27 cellular contexts compared by ENCODE assay signal in the genomic region with DNA sequence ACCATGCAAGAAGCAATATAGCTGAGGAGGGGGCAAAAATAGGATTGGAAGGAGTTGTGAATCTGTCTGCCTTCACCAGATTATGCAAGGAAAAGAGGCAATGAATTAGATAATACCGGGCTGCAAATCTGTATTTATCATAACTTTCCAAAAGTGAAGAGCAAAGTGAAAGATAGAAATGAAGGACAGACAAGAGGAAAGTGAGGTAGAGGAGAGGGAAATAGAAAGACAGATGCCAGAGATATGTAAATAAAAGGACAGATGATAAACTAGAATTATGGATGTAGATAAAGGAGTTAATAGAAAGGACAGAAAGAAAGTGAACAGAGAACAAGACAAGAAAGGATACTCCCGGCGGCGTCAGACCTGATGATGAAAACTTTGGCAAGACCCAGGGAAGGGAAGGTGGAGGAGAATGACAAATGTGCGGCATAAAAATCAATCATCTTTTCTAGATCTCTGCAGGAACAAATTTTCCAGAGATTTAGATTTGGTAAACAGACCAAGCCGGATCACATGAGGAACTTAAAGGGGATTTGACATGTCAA.
DNase-seq lines count a peak whose midpoint lies in the region; ATAC-seq and TF ChIP-seq lines count a peak whose summit lies in the region.
"Had no signal": no experiment of that assay in that cellular context is flagged by ENCODE, and none has a peak within 500 bp of the region (broad histone marks: within the 10 kb centered on the region; RNA-seq: fewer than 3 reads in every experiment).

No MANE protein-coding gene starts in this region.

- TF ChIP-seq CTCF in HEK293 (tag by site-specific recombination; IDR thresholded peaks at IDR 0.05) (no peak), smooth muscle cell (IDR thresholded peaks at IDR 0.05; ENCODE audit: borderline replicate concordance, insufficient read depth, poor library complexity, severe bottlenecking) (no peak)

- H3K27me3 ChIP-seq in smooth muscle cell (ENCODE audit: low read depth), result no peaks in the 10 kb centered on the region
- H3K27me3 ChIP-seq: BLaER1, Peyer's patch had no signal

- DNase-seq in NCI-H82 (lab: John Stamatoyannopoulos, UW) (peak; percentile 21), smooth muscle cell (lab: John Stamatoyannopoulos, UW; ENCODE audit: unreplicated experiment) (no peak)
- no peak for DNase-seq in activated effector memory CD4-positive, alpha-beta T cell treated with anti-CD3 and anti-CD28 coated beads, Interleukin-2, amount 50 U/mL, for 16 hours
- DNase-seq: CD4-positive, CD25-positive, alpha-beta regulatory T cell; DMS79; EL; GDM1; Karpas-422; NCI-H1092; NCI-H1436; NCI-H187; NCI-H2081 treated with DMSO at 0.1 percent for 48 hours; NCI-H2171; NCI-H345; NCI-H524; Peyer's patch; SIG-M5; SK-N-SH; SW 1271 had no signal

- no peak overlapping the region for H3K9ac ChIP-seq in smooth muscle cell (ENCODE audit: low read depth)
- H3K9ac ChIP-seq: BLaER1, SK-N-SH had no signal

- H3K27me3 Mint-ChIP-seq in dendritic cell treated with granulocyte-macrophage colony-stimulating factor and Interleukin-4, amounts not matched to agents 40 ng/mL and 50 ng/mL, for 4 days, result peaks cover 18% of the 10 kb centered on the region

- H3K9me3 ChIP-seq in HEK293 (ENCODE audit: control insufficient read depth, insufficient read depth, low read depth, low read length), result no peaks in the 10 kb centered on the region
- H3K9me3 ChIP-seq in smooth muscle cell (replicated peaks; ENCODE audit: low read depth), result no peaks in the 10 kb centered on the region
- H3K9me3 ChIP-seq: BLaER1, Peyer's patch, SK-N-SH had no signal

- no peak for ATAC-seq in HG03460 (IDR thresholded peaks at IDR 0.05; ENCODE audit: unreplicated experiment)
- ATAC-seq in HG03469 (IDR thresholded peaks at IDR 0.05; ENCODE audit: unreplicated experiment), result no peak
- ATAC-seq: HCT116, HepG2 had no signal

- H3K9me3 Mint-ChIP-seq in dendritic cell treated with granulocyte-macrophage colony-stimulating factor and Interleukin-4, amounts not matched to agents 40 ng/mL and 50 ng/mL, for 4 days, result no peaks in the 10 kb centered on the region

- no peak overlapping the region for H3K4me3 Mint-ChIP-seq in dendritic cell treated with granulocyte-macrophage colony-stimulating factor and Interleukin-4, amounts not matched to agents 40 ng/mL and 50 ng/mL, for 4 days
- H3K4me3 Mint-ChIP-seq: CD4-positive, CD25-positive, alpha-beta regulatory T cell had no signal

- no peak overlapping the region for H3K4me3 ChIP-seq in HEK293 (ENCODE audit: low read depth, low read length)
- no peak overlapping the region for H3K4me3 ChIP-seq in smooth muscle cell
- H3K4me3 ChIP-seq: BLaER1, GM12878, Peyer's patch had no signal

- no peaks in the 10 kb centered on the region for H4K20me1 ChIP-seq in smooth muscle cell (ENCODE audit: low read depth)
- H4K20me1 ChIP-seq: BLaER1 had no signal

- POLR2A ChIA-PET in HEK293 (lab: Yijun Ruan, JAX), result no interaction called here

- H3F3A ChIP-seq in smooth muscle cell (ENCODE audit: low read depth), result peaks cover 10% of the 10 kb centered on the region

- CTCF ChIA-PET in HEK293 (lab: Yijun Ruan, JAX), result interaction anchor here (0.7 kb wide), 1 partner anchor 39 kb away, joined by 5 read pairs; no protein-coding TSS in a partner anchor

- H3K36me3 ChIP-seq in HEK293 (ENCODE audit: control insufficient read depth in 2 of 2, insufficient read depth in 1 of 2, low read length in 2 of 2) (no peaks in the 10 kb centered on the region), smooth muscle cell (ENCODE audit: low read depth) (no peaks in the 10 kb centered on the region)
- H3K36me3 ChIP-seq: BLaER1, Peyer's patch had no signal

- H2AFZ ChIP-seq in smooth muscle cell (ENCODE audit: low read depth), result peak overlapping the region; percentile 41

- H3K4me1 ChIP-seq in HEK293 (ENCODE audit: control insufficient read depth, insufficient read depth, low read length) (peaks cover 2% of the 10 kb centered on the region; the same call in 1 of the 2 replicates), smooth muscle cell (ENCODE audit: low read depth) (peaks cover 8% of the 10 kb centered on the region)
- H3K4me1 ChIP-seq: BLaER1 had no signal

- peak overlapping the region; percentile 67 for H3K4me2 ChIP-seq in smooth muscle cell
- H3K4me2 ChIP-seq: BLaER1, SK-N-SH had no signal

- H3K4me1 Mint-ChIP-seq in dendritic cell treated with granulocyte-macrophage colony-stimulating factor and Interleukin-4, amounts not matched to agents 40 ng/mL and 50 ng/mL, for 4 days (ENCODE audit: low read depth), result peaks cover 23% of the 10 kb centered on the region
- H3K4me1 Mint-ChIP-seq: CD4-positive, CD25-positive, alpha-beta regulatory T cell had no signal

- H3K36me3 Mint-ChIP-seq in dendritic cell treated with granulocyte-macrophage colony-stimulating factor and Interleukin-4, amounts not matched to agents 40 ng/mL and 50 ng/mL, for 4 days (ENCODE audit: low read depth), result no peaks in the 10 kb centered on the region
- H3K36me3 Mint-ChIP-seq: CD4-positive, CD25-positive, alpha-beta regulatory T cell had no signal

- H3K27ac ChIP-seq in HEK293 (ENCODE audit: extremely low read depth, low read depth, low read length) (no peak overlapping the region), smooth muscle cell (ENCODE audit: low read depth) (no peak overlapping the region)
- H3K27ac ChIP-seq: BLaER1 had no signal

- intact Hi-C loops in dendritic cell treated with granulocyte-macrophage colony-stimulating factor and Interleukin-4, amounts not matched to agents 40 ng/mL and 50 ng/mL, for 4 days (cut with micrococcal nuclease), result no loop called here

- no peaks in the 10 kb centered on the region for H3K79me2 ChIP-seq in smooth muscle cell (ENCODE audit: low read depth)

- H3K27ac Mint-ChIP-seq in dendritic cell treated with granulocyte-macrophage colony-stimulating factor and Interleukin-4, amounts not matched to agents 40 ng/mL and 50 ng/mL, for 4 days, result peak overlapping the region; percentile 33
- H3K27ac Mint-ChIP-seq: CD4-positive, CD25-positive, alpha-beta regulatory T cell had no signal

- WGBS in smooth muscle cell (ENCODE audit: low lambda C conversion rate), result 61% methylated on average over 6 of the region's 6 CpGs

TF ChIP-seq in HEK293, 187 proteins besides CTCF, POLR2A, EP300 and RAD21:
- TF ChIP-seq TCF7L2 (IDR thresholded peaks at IDR 0.05; ENCODE audit: borderline replicate concordance, low read depth, low read length) (0 out of 2 replicates have a peak, but pooled peaks have one; percentile 13), ZNF335 (tag by site-specific recombination; conservative IDR thresholded peaks at IDR 0.05) (0 out of 2 replicates have a peak, but pooled peaks have one; percentile 32), ZNF677 (tag by site-specific recombination; IDR thresholded peaks at IDR 0.05) (no peak), ZBTB17 (tag by site-specific recombination; IDR thresholded peaks at IDR 0.05) (peak; percentile 85), ZNF843 (tag by site-specific recombination; IDR thresholded peaks at IDR 0.05) (no peak), ZNF707 (tag by site-specific recombination; IDR thresholded peaks at IDR 0.05) (no peak), ZBTB20 (tag by site-specific recombination; IDR thresholded peaks at IDR 0.05) (peak; percentile 58), ZNF366 (tag by site-specific recombination; conservative IDR thresholded peaks at IDR 0.05) (peak; percentile 67), ZNF514 (tag by site-specific recombination; IDR thresholded peaks at IDR 0.05) (no peak), ZNF394 (tag by site-specific recombination; IDR thresholded peaks at IDR 0.05; ENCODE audit: borderline replicate concordance) (no peak), ZNF266 (tag by site-specific recombination; IDR thresholded peaks at IDR 0.05; ENCODE audit: low read depth) (no peak), BCL11A (tag by site-specific recombination; IDR thresholded peaks at IDR 0.05; ENCODE audit: low read depth) (no peak), PRDM1 (tag by site-specific recombination; IDR thresholded peaks at IDR 0.05) (peak; percentile 98), ZNF274 (IDR thresholded peaks at IDR 0.05; ENCODE audit: low read length) (no peak), ZNF274 (tag by site-specific recombination; IDR thresholded peaks at IDR 0.05; ENCODE audit: borderline replicate concordance) (no peak), ZNF548 (tag by site-specific recombination; IDR thresholded peaks at IDR 0.05) (no peak), ZNF155 (tag by site-specific recombination; IDR thresholded peaks at IDR 0.05) (no peak)
- TF ChIP-seq, protein P1, sequence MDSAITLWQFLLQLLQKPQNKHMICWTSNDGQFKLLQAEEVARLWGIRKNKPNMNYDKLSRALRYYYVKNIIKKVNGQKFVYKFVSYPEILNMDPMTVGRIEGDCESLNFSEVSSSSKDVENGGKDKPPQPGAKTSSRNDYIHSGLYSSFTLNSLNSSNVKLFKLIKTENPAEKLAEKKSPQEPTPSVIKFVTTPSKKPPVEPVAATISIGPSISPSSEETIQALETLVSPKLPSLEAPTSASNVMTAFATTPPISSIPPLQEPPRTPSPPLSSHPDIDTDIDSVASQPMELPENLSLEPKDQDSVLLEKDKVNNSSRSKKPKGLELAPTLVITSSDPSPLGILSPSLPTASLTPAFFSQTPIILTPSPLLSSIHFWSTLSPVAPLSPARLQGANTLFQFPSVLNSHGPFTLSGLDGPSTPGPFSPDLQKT (IDR thresholded peaks at IDR 0.05; ENCODE audit: borderline replicate concordance, low read depth, low read length), result no peak
- TF ChIP-seq, protein P2, sequence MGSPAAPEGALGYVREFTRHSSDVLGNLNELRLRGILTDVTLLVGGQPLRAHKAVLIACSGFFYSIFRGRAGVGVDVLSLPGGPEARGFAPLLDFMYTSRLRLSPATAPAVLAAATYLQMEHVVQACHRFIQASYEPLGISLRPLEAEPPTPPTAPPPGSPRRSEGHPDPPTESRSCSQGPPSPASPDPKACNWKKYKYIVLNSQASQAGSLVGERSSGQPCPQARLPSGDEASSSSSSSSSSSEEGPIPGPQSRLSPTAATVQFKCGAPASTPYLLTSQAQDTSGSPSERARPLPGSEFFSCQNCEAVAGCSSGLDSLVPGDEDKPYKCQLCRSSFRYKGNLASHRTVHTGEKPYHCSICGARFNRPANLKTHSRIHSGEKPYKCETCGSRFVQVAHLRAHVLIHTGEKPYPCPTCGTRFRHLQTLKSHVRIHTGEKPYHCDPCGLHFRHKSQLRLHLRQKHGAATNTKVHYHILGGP (tag by site-specific recombination; IDR thresholded peaks at IDR 0.05), result no peak
